In the genomic region with DNA sequence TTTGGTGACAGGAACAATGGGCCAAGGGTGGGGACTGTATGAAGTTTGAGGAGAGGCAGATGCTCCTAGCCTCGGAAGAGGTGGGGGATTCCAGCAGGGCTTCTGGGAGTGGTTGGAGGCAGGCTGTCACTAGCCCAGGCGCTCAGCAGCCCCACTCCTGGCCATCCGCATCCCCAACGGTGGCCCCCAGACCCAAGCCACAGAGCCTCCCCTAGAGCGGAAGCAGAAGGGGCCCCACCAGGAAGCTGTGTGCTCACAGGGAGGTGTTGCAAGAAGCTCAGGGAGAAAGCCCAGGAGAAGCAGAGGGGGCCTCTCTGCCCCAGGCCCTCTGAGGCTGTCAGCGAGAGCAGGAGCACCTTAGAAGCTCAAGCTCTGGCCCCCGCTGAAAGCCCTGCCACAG, we compare ENCODE assay signal across 1 cellular context.
TF ChIP-seq lines count a peak whose summit lies in the region.

No MANE protein-coding gene starts in this region.

TF ChIP-seq in GM23338, 12 proteins besides CTCF, POLR2A, EP300 and RAD21:
- TF ChIP-seq, protein P1, sequence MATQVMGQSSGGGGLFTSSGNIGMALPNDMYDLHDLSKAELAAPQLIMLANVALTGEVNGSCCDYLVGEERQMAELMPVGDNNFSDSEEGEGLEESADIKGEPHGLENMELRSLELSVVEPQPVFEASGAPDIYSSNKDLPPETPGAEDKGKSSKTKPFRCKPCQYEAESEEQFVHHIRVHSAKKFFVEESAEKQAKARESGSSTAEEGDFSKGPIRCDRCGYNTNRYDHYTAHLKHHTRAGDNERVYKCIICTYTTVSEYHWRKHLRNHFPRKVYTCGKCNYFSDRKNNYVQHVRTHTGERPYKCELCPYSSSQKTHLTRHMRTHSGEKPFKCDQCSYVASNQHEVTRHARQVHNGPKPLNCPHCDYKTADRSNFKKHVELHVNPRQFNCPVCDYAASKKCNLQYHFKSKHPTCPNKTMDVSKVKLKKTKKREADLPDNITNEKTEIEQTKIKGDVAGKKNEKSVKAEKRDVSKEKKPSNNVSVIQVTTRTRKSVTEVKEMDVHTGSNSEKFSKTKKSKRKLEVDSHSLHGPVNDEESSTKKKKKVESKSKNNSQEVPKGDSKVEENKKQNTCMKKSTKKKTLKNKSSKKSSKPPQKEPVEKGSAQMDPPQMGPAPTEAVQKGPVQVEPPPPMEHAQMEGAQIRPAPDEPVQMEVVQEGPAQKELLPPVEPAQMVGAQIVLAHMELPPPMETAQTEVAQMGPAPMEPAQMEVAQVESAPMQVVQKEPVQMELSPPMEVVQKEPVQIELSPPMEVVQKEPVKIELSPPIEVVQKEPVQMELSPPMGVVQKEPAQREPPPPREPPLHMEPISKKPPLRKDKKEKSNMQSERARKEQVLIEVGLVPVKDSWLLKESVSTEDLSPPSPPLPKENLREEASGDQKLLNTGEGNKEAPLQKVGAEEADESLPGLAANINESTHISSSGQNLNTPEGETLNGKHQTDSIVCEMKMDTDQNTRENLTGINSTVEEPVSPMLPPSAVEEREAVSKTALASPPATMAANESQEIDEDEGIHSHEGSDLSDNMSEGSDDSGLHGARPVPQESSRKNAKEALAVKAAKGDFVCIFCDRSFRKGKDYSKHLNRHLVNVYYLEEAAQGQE (IDR thresholded peaks at IDR 0.05; ENCODE audit: unreplicated experiment), result no peak
- TF ChIP-seq JUNB (IDR thresholded peaks at IDR 0.05; ENCODE audit: unreplicated experiment), result no peak
- TF ChIP-seq ZNF331 (CRISPR knock-in tag; IDR thresholded peaks at IDR 0.05; ENCODE audit: low read depth), result no peak
- TF ChIP-seq POLR2AphosphoS5 (IDR thresholded peaks at IDR 0.05; ENCODE audit: low read depth), result no peak
- TF ChIP-seq STAT1 (IDR thresholded peaks at IDR 0.05; ENCODE audit: unreplicated experiment), result no peak
- no peak for TF ChIP-seq NANOG (IDR thresholded peaks at IDR 0.05; ENCODE audit: borderline replicate concordance)
- TF ChIP-seq, protein P2, sequence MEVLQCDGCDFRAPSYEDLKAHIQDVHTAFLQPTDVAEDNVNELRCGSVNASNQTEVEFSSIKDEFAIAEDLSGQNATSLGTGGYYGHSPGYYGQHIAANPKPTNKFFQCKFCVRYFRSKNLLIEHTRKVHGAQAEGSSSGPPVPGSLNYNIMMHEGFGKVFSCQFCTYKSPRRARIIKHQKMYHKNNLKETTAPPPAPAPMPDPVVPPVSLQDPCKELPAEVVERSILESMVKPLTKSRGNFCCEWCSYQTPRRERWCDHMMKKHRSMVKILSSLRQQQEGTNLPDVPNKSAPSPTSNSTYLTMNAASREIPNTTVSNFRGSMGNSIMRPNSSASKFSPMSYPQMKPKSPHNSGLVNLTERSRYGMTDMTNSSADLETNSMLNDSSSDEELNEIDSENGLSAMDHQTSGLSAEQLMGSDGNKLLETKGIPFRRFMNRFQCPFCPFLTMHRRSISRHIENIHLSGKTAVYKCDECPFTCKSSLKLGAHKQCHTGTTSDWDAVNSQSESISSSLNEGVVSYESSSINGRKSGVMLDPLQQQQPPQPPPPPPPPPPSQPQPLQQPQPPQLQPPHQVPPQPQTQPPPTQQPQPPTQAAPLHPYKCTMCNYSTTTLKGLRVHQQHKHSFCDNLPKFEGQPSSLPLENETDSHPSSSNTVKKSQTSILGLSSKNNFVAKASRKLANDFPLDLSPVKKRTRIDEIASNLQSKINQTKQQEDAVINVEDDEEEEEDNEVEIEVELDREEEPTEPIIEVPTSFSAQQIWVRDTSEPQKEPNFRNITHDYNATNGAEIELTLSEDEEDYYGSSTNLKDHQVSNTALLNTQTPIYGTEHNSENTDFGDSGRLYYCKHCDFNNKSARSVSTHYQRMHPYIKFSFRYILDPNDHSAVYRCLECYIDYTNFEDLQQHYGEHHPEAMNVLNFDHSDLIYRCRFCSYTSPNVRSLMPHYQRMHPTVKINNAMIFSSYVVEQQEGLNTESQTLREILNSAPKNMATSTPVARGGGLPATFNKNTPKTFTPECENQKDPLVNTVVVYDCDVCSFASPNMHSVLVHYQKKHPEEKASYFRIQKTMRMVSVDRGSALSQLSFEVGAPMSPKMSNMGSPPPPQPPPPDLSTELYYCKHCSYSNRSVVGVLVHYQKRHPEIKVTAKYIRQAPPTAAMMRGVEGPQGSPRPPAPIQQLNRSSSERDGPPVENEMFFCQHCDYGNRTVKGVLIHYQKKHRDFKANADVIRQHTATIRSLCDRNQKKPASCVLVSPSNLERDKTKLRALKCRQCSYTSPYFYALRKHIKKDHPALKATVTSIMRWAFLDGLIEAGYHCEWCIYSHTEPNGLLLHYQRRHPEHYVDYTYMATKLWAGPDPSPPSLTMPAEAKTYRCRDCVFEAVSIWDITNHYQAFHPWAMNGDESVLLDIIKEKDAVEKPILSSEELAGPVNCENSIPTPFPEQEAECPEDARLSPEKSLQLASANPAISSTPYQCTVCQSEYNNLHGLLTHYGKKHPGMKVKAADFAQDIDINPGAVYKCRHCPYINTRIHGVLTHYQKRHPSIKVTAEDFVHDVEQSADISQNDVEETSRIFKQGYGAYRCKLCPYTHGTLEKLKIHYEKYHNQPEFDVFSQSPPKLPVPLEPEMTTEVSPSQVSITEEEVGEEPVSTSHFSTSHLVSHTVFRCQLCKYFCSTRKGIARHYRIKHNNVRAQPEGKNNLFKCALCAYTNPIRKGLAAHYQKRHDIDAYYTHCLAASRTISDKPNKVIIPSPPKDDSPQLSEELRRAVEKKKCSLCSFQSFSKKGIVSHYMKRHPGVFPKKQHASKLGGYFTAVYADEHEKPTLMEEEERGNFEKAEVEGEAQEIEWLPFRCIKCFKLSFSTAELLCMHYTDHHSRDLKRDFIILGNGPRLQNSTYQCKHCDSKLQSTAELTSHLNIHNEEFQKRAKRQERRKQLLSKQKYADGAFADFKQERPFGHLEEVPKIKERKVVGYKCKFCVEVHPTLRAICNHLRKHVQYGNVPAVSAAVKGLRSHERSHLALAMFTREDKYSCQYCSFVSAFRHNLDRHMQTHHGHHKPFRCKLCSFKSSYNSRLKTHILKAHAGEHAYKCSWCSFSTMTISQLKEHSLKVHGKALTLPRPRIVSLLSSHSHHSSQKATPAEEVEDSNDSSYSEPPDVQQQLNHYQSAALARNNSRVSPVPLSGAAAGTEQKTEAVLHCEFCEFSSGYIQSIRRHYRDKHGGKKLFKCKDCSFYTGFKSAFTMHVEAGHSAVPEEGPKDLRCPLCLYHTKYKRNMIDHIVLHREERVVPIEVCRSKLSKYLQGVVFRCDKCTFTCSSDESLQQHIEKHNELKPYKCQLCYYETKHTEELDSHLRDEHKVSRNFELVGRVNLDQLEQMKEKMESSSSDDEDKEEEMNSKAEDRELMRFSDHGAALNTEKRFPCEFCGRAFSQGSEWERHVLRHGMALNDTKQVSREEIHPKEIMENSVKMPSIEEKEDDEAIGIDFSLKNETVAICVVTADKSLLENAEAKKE (CRISPR knock-in tag; IDR thresholded peaks at IDR 0.05), result no peak
- no peak for TF ChIP-seq CREB1 (CRISPR knock-in tag; IDR thresholded peaks at IDR 0.05; ENCODE audit: low read depth)
